2 cellular contexts compared by ENCODE assay signal in the genomic region with DNA sequence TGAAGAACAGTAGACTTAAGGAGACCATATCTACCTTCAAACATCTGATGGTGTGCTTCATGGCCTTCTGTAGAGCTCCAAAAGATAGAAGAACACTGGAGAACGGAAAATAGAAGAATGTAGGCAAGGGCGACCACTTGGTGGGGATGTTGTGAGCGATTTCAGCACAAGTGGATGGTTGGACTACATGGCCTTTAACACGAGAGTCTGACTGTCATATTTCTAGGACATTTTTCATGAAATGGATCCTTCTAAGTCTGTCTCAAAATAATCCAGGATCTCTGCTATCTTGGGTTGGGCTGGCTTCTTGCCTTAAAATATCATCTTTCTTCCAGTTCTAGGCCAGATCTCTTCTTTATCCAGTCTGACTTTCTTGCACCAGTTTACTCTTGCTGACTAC.
TF ChIP-seq lines count a peak whose summit lies in the region.

No MANE protein-coding gene starts in this region.

TF ChIP-seq in SK-N-SH, 30 proteins besides CTCF, POLR2A, EP300 and RAD21 (continued from another document):
- TF ChIP-seq, protein P1, sequence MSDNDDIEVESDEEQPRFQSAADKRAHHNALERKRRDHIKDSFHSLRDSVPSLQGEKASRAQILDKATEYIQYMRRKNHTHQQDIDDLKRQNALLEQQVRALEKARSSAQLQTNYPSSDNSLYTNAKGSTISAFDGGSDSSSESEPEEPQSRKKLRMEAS (IDR thresholded peaks at IDR 0.05; ENCODE audit: low read depth), result no peak
- TF ChIP-seq, protein P2, sequence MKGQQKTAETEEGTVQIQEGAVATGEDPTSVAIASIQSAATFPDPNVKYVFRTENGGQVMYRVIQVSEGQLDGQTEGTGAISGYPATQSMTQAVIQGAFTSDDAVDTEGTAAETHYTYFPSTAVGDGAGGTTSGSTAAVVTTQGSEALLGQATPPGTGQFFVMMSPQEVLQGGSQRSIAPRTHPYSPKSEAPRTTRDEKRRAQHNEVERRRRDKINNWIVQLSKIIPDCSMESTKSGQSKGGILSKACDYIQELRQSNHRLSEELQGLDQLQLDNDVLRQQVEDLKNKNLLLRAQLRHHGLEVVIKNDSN (IDR thresholded peaks at IDR 0.05; ENCODE audit: borderline replicate concordance, low read depth), result no peak
- TF ChIP-seq SMC3 (IDR thresholded peaks at IDR 0.05; ENCODE audit: low read depth, low read length), result no peak
- no peak for TF ChIP-seq GABPA (IDR thresholded peaks at IDR 0.05; ENCODE audit: low read depth)

TF ChIP-seq in SK-N-SH treated with all-trans-retinoic acid at 6 μM for 48 hours, 23 proteins besides CTCF, POLR2A, EP300 and RAD21 (continued from another document):
- TF ChIP-seq, protein P3, sequence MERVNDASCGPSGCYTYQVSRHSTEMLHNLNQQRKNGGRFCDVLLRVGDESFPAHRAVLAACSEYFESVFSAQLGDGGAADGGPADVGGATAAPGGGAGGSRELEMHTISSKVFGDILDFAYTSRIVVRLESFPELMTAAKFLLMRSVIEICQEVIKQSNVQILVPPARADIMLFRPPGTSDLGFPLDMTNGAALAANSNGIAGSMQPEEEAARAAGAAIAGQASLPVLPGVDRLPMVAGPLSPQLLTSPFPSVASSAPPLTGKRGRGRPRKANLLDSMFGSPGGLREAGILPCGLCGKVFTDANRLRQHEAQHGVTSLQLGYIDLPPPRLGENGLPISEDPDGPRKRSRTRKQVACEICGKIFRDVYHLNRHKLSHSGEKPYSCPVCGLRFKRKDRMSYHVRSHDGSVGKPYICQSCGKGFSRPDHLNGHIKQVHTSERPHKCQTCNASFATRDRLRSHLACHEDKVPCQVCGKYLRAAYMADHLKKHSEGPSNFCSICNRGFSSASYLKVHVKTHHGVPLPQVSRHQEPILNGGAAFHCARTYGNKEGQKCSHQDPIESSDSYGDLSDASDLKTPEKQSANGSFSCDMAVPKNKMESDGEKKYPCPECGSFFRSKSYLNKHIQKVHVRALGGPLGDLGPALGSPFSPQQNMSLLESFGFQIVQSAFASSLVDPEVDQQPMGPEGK (CRISPR knock-in tag; IDR thresholded peaks at IDR 0.05; ENCODE audit: borderline replicate concordance), result no peak
- no peak for TF ChIP-seq ZNF565 (CRISPR knock-in tag; conservative IDR thresholded peaks at IDR 0.05; ENCODE audit: low read depth)
- TF ChIP-seq, protein P4, sequence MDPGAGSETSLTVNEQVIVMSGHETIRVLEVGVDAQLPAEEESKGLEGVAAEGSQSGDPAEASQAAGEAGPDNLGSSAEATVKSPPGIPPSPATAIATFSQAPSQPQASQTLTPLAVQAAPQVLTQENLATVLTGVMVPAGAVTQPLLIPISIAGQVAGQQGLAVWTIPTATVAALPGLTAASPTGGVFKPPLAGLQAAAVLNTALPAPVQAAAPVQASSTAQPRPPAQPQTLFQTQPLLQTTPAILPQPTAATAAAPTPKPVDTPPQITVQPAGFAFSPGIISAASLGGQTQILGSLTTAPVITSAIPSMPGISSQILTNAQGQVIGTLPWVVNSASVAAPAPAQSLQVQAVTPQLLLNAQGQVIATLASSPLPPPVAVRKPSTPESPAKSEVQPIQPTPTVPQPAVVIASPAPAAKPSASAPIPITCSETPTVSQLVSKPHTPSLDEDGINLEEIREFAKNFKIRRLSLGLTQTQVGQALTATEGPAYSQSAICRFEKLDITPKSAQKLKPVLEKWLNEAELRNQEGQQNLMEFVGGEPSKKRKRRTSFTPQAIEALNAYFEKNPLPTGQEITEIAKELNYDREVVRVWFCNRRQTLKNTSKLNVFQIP (CRISPR knock-in tag; IDR thresholded peaks at IDR 0.05; ENCODE audit: borderline replicate concordance, low read depth), result no peak
- TF ChIP-seq ZFP3 (CRISPR knock-in tag; IDR thresholded peaks at IDR 0.05), result no peak
- no peak for TF ChIP-seq ZC3H10 (CRISPR knock-in tag; IDR thresholded peaks at IDR 0.05)
- TF ChIP-seq ZFP30 (CRISPR knock-in tag; IDR thresholded peaks at IDR 0.05), result no peak
- no peak for TF ChIP-seq TCF4 (CRISPR knock-in tag; IDR thresholded peaks at IDR 0.05; ENCODE audit: borderline replicate concordance)
- TF ChIP-seq CSDC2 (CRISPR knock-in tag; IDR thresholded peaks at IDR 0.05), result no peak
- TF ChIP-seq RARB (CRISPR knock-in tag; IDR thresholded peaks at IDR 0.05), result no peak
- TF ChIP-seq PPARA (CRISPR knock-in tag; IDR thresholded peaks at IDR 0.05; ENCODE audit: borderline replicate concordance), result no peak
- TF ChIP-seq SNAI2 (CRISPR knock-in tag; IDR thresholded peaks at IDR 0.05), result no peak
- no peak for TF ChIP-seq ARNTL (CRISPR knock-in tag; IDR thresholded peaks at IDR 0.05; ENCODE audit: borderline replicate concordance, low read depth)
